ENCODE assay signal across 7 cellular contexts in genomic region chr3:184381261-184382224, GRCh38. TPM values are rescaled to one million over a fixed set of nuclear protein-coding genes. Genes with fewer than 3 reads are reported as not detected.
DNase-seq lines count a peak whose midpoint lies in the region; ATAC-seq lines count a peak whose summit lies in the region.
"Had no signal": no experiment of that assay in that cellular context is flagged by ENCODE, and none has a peak within 500 bp of the region (broad histone marks: within the 10 kb centered on the region; RNA-seq: fewer than 3 reads in every experiment).

No MANE protein-coding gene starts in this region.

- H3K36me3 Mint-ChIP-seq in activated CD8-positive, alpha-beta memory T cell treated with anti-CD3 and anti-CD28 coated beads, Interleukin-2, amount 10 ng/mL, durations not matched to agents 7 days and 5 days, result no peaks in the 10 kb centered on the region

- H3K27me3 Mint-ChIP-seq in activated CD8-positive, alpha-beta memory T cell treated with anti-CD3 and anti-CD28 coated beads, Interleukin-2, amount 10 ng/mL, durations not matched to agents 7 days and 5 days, result peaks cover 57% of the 10 kb centered on the region

- H3K9me3 ChIP-seq in iPS-18c (ENCODE audit: control insufficient read depth, insufficient read depth, low read length), result no peaks in the 10 kb centered on the region
- H3K9me3 ChIP-seq: neutrophil had no signal

- H3K9me3 Mint-ChIP-seq in activated CD8-positive, alpha-beta memory T cell treated with anti-CD3 and anti-CD28 coated beads, Interleukin-2, amount 10 ng/mL, durations not matched to agents 7 days and 5 days (ENCODE audit: low read depth), result no peaks in the 10 kb centered on the region

- CTCF ChIA-PET in activated CD8-positive, alpha-beta memory T cell treated with anti-CD3 and anti-CD28 coated beads, Interleukin-2, amount 10 ng/mL, durations not matched to agents 7 days and 5 days (lab: Charles Lee), result interaction anchor here (0.9 to 2.1 kb wide), 4 partner anchors 10 to 157 kb away, joined by 3 to 6 read pairs (median 3); no protein-coding TSS in a partner anchor

- DNase-seq in activated CD8-positive, alpha-beta memory T cell treated with anti-CD3 and anti-CD28 coated beads, Interleukin-2, amount 10 ng/mL, durations not matched to agents 7 days and 5 days, result no peak
- DNase-seq in activated CD8-positive, alpha-beta memory T cell treated with anti-CD3 and anti-CD28 coated beads, Interleukin-2, amount 50 U/mL, for 4 hours, result no peak
- DNase-seq in NCI-H345 treated with DMSO at 0.1 percent for 48 hours (lab: John Stamatoyannopoulos, UW; ENCODE audit: unreplicated experiment), result no peak
- DNase-seq in NCI-H2196 treated with DMSO at 0.1 percent for 48 hours (lab: John Stamatoyannopoulos, UW; ENCODE audit: unreplicated experiment), result no peak

- H3K27ac ChIP-seq in temporal lobe (ENCODE audit: low read depth, low read length), result peak overlapping the region; percentile 52
- H3K27ac ChIP-seq: neutrophil had no signal

- H3K27ac Mint-ChIP-seq in activated CD8-positive, alpha-beta memory T cell treated with anti-CD3 and anti-CD28 coated beads, Interleukin-2, amount 10 ng/mL, durations not matched to agents 7 days and 5 days, result no peak overlapping the region

- no peak overlapping the region for H3K4me3 Mint-ChIP-seq in activated CD8-positive, alpha-beta memory T cell treated with anti-CD3 and anti-CD28 coated beads, Interleukin-2, amount 10 ng/mL, durations not matched to agents 7 days and 5 days

- H3K4me3 ChIP-seq in iPS-18c (ENCODE audit: insufficient read depth, low read depth, low read length), result peak overlapping the region; percentile 60

- peak; percentile 14 for ATAC-seq in activated CD8-positive, alpha-beta memory T cell treated with anti-CD3 and anti-CD28 coated beads, Interleukin-2, amount 10 ng/mL, durations not matched to agents 7 days and 5 days

- H3K4me1 Mint-ChIP-seq in activated CD8-positive, alpha-beta memory T cell treated with anti-CD3 and anti-CD28 coated beads, Interleukin-2, amount 10 ng/mL, durations not matched to agents 7 days and 5 days, result peaks cover 4% of the 10 kb centered on the region

RNA-seq across cellular contexts. Expression of gene CHRD, which starts 1.7 kb away (rescaled TPM):
- total RNA-seq in activated CD8-positive, alpha-beta memory T cell treated with anti-CD3 and anti-CD28 coated beads, Interleukin-2, amount 10 ng/mL, durations not matched to agents 7 days and 5 days, result not detected
- total RNA-seq in temporal lobe, result 8.6 TPM

RNA-seq across cellular contexts. Expression of gene THPO, which starts 3.5 kb away (rescaled TPM):
- total RNA-seq in activated CD8-positive, alpha-beta memory T cell treated with anti-CD3 and anti-CD28 coated beads, Interleukin-2, amount 10 ng/mL, durations not matched to agents 7 days and 5 days, result not detected
- under 0.01 TPM for total RNA-seq in temporal lobe

RNA-seq across cellular contexts. Expression of gene POLR2H, which starts 20.0 kb away (rescaled TPM):
- total RNA-seq in activated CD8-positive, alpha-beta memory T cell treated with anti-CD3 and anti-CD28 coated beads, Interleukin-2, amount 10 ng/mL, durations not matched to agents 7 days and 5 days, result 100 to 1,000 TPM in 1 of 2 experiments, 10 to 100 TPM in 1; 84.3 to 104 TPM
- 27.3 TPM for total RNA-seq in temporal lobe

RNA-seq across cellular contexts. Expression of gene CLCN2, which starts 20.1 kb away (rescaled TPM):
- 1 to 10 TPM; 3.4 to 4.1 TPM for total RNA-seq in activated CD8-positive, alpha-beta memory T cell treated with anti-CD3 and anti-CD28 coated beads, Interleukin-2, amount 10 ng/mL, durations not matched to agents 7 days and 5 days
- 6.1 TPM for total RNA-seq in temporal lobe

RNA-seq across cellular contexts. Expression of gene FAM131A, which starts 44.1 kb away (rescaled TPM):
- 1 to 10 TPM; 3.1 to 4.5 TPM for total RNA-seq in activated CD8-positive, alpha-beta memory T cell treated with anti-CD3 and anti-CD28 coated beads, Interleukin-2, amount 10 ng/mL, durations not matched to agents 7 days and 5 days
- 40.1 TPM for total RNA-seq in temporal lobe
